Comparison of ENCODE assay signal across 8 cellular contexts in genomic region chr10:690227-691161, GRCh38. TPM values are rescaled to one million over a fixed set of nuclear protein-coding genes. Genes with fewer than 3 reads are reported as not detected.
DNase-seq lines count a peak whose midpoint lies in the region; ATAC-seq and TF ChIP-seq lines count a peak whose summit lies in the region.

No MANE protein-coding gene starts in this region.

- peaks cover 39% of the 10 kb centered on the region for H3K4me1 Mint-ChIP-seq in progenitor cell of endocrine pancreas (ENCODE audit: low read depth)

- H3K9ac ChIP-seq in BLaER1 (peak overlapping the region; percentile 50; the same call in 1 of the 2 replicates), SK-N-SH (peak overlapping the region; percentile 45; the same call in 1 of the 2 replicates)

- POLR2A ChIA-PET in SK-N-SH (lab: Yijun Ruan, JAX) (no interaction called here), PC-9 (lab: Charles Lee; ENCODE audit: unreplicated experiment) (no interaction called here)

- H3K79me2 ChIP-seq in SK-N-SH (ENCODE audit: insufficient read depth) (peaks cover 36% of the 10 kb centered on the region), PC-9 (ENCODE audit: low read depth) (no peaks in the 10 kb centered on the region)

- WGBS in SK-N-SH (ENCODE audit: low lambda C conversion rate), result 83% methylated on average over 37 of the region's 38 CpGs

- H3K27me3 Mint-ChIP-seq in progenitor cell of endocrine pancreas, result no peaks in the 10 kb centered on the region

- no peak overlapping the region for H3K27ac ChIP-seq in BLaER1
- H3K27ac ChIP-seq in SK-N-SH (ENCODE audit: low read depth in 2 of 2, low read length in 1 of 2), result peak overlapping the region; percentile 72 to 77; a peak in 3 of 4 replicates
- no peak overlapping the region for H3K27ac ChIP-seq in PC-9

- peak overlapping the region; percentile 82 for H3K4me3 Mint-ChIP-seq in progenitor cell of endocrine pancreas (ENCODE audit: low read depth)

- DNase-seq in SK-N-SH (no peak), foreskin fibroblast (peak; percentile 28 to 50), progenitor cell of endocrine pancreas (ENCODE audit: low spot score, unreplicated experiment) (no peak), cortex of kidney (lab: John Stamatoyannopoulos, UW) (no peak), PC-9 (no peak), COLO829 (ENCODE audit: low spot score) (no peak)

- H3K4me3 ChIP-seq in BLaER1, result peak overlapping the region; percentile 79
- peak overlapping the region; percentile 52 to 60 for H3K4me3 ChIP-seq in SK-N-SH (ENCODE audit: low read depth in 2 of 2, low read length in 1 of 2)
- peak overlapping the region; percentile 47 to 63 for H3K4me3 ChIP-seq in foreskin fibroblast (ENCODE audit: low read depth in 1 of 2, low read length in 2 of 2)
- no peak overlapping the region for H3K4me3 ChIP-seq in PC-9

- H3K4me2 ChIP-seq in BLaER1 (peak overlapping the region; percentile 78), SK-N-SH (peak overlapping the region; percentile 77), PC-9 (no peak overlapping the region)

- H3K27me3 ChIP-seq in BLaER1, result no peaks in the 10 kb centered on the region
- H3K27me3 ChIP-seq in SK-N-SH (ENCODE audit: insufficient read depth), result no peaks in the 10 kb centered on the region
- no peaks in the 10 kb centered on the region; the same call in 1 of the 2 replicates for H3K27me3 ChIP-seq in PC-9 (ENCODE audit: insufficient read depth, low read depth)

- no peak for TF ChIP-seq CTCF in SK-N-SH (IDR thresholded peaks at IDR 0.05)
- TF ChIP-seq CTCF in foreskin fibroblast (IDR thresholded peaks at IDR 0.05; ENCODE audit: low read depth, low read length), result no peak
- TF ChIP-seq CTCF in progenitor cell of endocrine pancreas (IDR thresholded peaks at IDR 0.05; ENCODE audit: unreplicated experiment), result no peak
- TF ChIP-seq CTCF in PC-9 (conservative IDR thresholded peaks at IDR 0.05), result no peak

- no peak for ATAC-seq in HG02571 (IDR thresholded peaks at IDR 0.05; ENCODE audit: unreplicated experiment)

- no peak for TF ChIP-seq RAD21 in SK-N-SH (IDR thresholded peaks at IDR 0.05; ENCODE audit: low read length)

- no peak for TF ChIP-seq EP300 in SK-N-SH (IDR thresholded peaks at IDR 0.05; ENCODE audit: borderline replicate concordance in 1 of 2, low read depth in 1 of 2, low read length in 1 of 2)

- CTCF ChIA-PET in SK-N-SH (lab: Yijun Ruan, JAX), result interaction anchor here (1.1 to 1.5 kb wide), 3 partner anchors 100 to 180 kb away, joined by 4 to 6 read pairs (median 4); no protein-coding TSS in a partner anchor
- CTCF ChIA-PET in PC-9 (lab: Charles Lee), result no interaction called here

- no peaks in the 10 kb centered on the region for H3K36me3 Mint-ChIP-seq in progenitor cell of endocrine pancreas (ENCODE audit: insufficient read depth)

- intact Hi-C loops in PC-9 (cut with micrococcal nuclease; ENCODE audit: unreplicated experiment), result loop anchor here (5.0 kb wide), 1 partner anchor 178 kb away; no protein-coding TSS in a partner anchor

- peak overlapping the region; percentile 91 for H3K27ac Mint-ChIP-seq in progenitor cell of endocrine pancreas

- no peaks in the 10 kb centered on the region for H3K36me3 ChIP-seq in BLaER1
- no peaks in the 10 kb centered on the region for H3K36me3 ChIP-seq in SK-N-SH (replicated peaks in 1 of 2; ENCODE audit: control insufficient read depth in 1 of 2, insufficient read depth in 2 of 2, low read length in 1 of 2)
- no peaks in the 10 kb centered on the region for H3K36me3 ChIP-seq in PC-9 (ENCODE audit: low read depth)

- BruUV-seq in PC-9 (replicated peaks; lab: Mats Ljungman, UMichigan), result no TSS peak

- peaks cover 35% of the 10 kb centered on the region for H4K20me1 ChIP-seq in BLaER1
- peaks cover 11% of the 10 kb centered on the region for H4K20me1 ChIP-seq in SK-N-SH (ENCODE audit: insufficient read depth)
- no peaks in the 10 kb centered on the region for H4K20me1 ChIP-seq in PC-9 (ENCODE audit: insufficient read depth)

- no peaks in the 10 kb centered on the region for H3K9me3 Mint-ChIP-seq in progenitor cell of endocrine pancreas (ENCODE audit: low read depth)

- H2AFZ ChIP-seq in SK-N-SH (ENCODE audit: low read depth), result peak overlapping the region; percentile 78
- no peak overlapping the region for H2AFZ ChIP-seq in PC-9

- H3K4me1 ChIP-seq in BLaER1 (peaks cover 40% of the 10 kb centered on the region), SK-N-SH (ENCODE audit: control insufficient read depth in 1 of 2, insufficient read depth in 2 of 2, low read depth in 1 of 2, low read length in 1 of 2) (peaks cover 0 to 15% of the 10 kb centered on the region in 2 experiments; a peak in 1 of 4 replicates), PC-9 (replicated peaks; ENCODE audit: insufficient read depth) (no peaks in the 10 kb centered on the region)

- H3F3A ChIP-seq in SK-N-SH (replicated peaks; ENCODE audit: insufficient read depth) (no peaks in the 10 kb centered on the region), PC-9 (ENCODE audit: insufficient read depth, low read depth) (no peaks in the 10 kb centered on the region)

- H3K9me3 ChIP-seq in BLaER1 (no peaks in the 10 kb centered on the region), SK-N-SH (no peaks in the 10 kb centered on the region), PC-9 (ENCODE audit: insufficient read depth, low read depth) (no peaks in the 10 kb centered on the region)

- no peaks in the 10 kb centered on the region for H3K9me2 ChIP-seq in SK-N-SH
- H3K9me2 ChIP-seq in PC-9 (ENCODE audit: insufficient read depth), result no peaks in the 10 kb centered on the region

TF ChIP-seq in SK-N-SH, 30 proteins besides CTCF, POLR2A, EP300 and RAD21:
- TF ChIP-seq SIN3A (IDR thresholded peaks at IDR 0.05; ENCODE audit: borderline replicate concordance, low read depth, low read length), result no peak
- TF ChIP-seq TCF12 (IDR thresholded peaks at IDR 0.05), result no peak
- no peak for TF ChIP-seq MEF2A (IDR thresholded peaks at IDR 0.05; ENCODE audit: borderline replicate concordance, low read depth)
- no peak for TF ChIP-seq FOXJ3 (CRISPR knock-in tag; IDR thresholded peaks at IDR 0.05)
- no peak for TF ChIP-seq FOXM1 (IDR thresholded peaks at IDR 0.05; ENCODE audit: low read depth)
- TF ChIP-seq ELF1 (IDR thresholded peaks at IDR 0.05), result no peak
- TF ChIP-seq EZH2phosphoT487 (IDR thresholded peaks at IDR 0.05; ENCODE audit: borderline replicate concordance, low read depth), result no peak
- no peak for TF ChIP-seq YY1 (IDR thresholded peaks at IDR 0.05; ENCODE audit: low read depth)
- TF ChIP-seq TAF1 (IDR thresholded peaks at IDR 0.05; ENCODE audit: borderline replicate concordance, low read depth, low read length), result no peak
- no peak for TF ChIP-seq PBX3 (IDR thresholded peaks at IDR 0.05)
- no peak for TF ChIP-seq IRF3 (IDR thresholded peaks at IDR 0.05; ENCODE audit: low read depth, low read length)
- no peak for TF ChIP-seq USF2 (IDR thresholded peaks at IDR 0.05; ENCODE audit: borderline replicate concordance, low read depth, low read length)
- TF ChIP-seq JUND (IDR thresholded peaks at IDR 0.05), result no peak
- no peak for TF ChIP-seq NRF1 (IDR thresholded peaks at IDR 0.05; ENCODE audit: low read depth, low read length)

RNA-seq across cellular contexts. Expression of gene DIP2C, which starts 1.0 kb away (rescaled TPM):
- 6.2 and 8.7 TPM in 2 replicates for polyA plus RNA-seq in SK-N-SH (2012; rRNA removed)
- polyA plus RNA-seq in SK-N-SH (2012; cell fraction: cytosol; rRNA removed), result 7.2 and 8.9 TPM in 2 replicates
- polyA plus RNA-seq in SK-N-SH (2012; cell fraction: nucleus; rRNA removed), result 14.0 and 14.5 TPM in 2 replicates
- total RNA-seq in progenitor cell of endocrine pancreas, result 26.3 and 27.2 TPM in 2 replicates
- 0.83 and 1.1 TPM in 2 replicates for total RNA-seq in PC-9 (2021)

Comparison
In these comparisons a context has a peak if more than half of its experiments do, and no peak if none do; other contexts are left out.
1. H3K27ac ChIP-seq: peak in SK-N-SH (2 of 2); none in BLaER1 (single experiment) and PC-9 (single experiment).
2. DNase-seq: peak in foreskin fibroblast (2 of 2); none in SK-N-SH (single experiment), progenitor cell of endocrine pancreas (single experiment), cortex of kidney (single experiment), PC-9 (0 of 2) and COLO829 (single experiment).
3. RNA of gene DIP2C, which starts 1.0 kb away (total RNA-seq): 26.3 to 27.2 TPM in progenitor cell of endocrine pancreas; 0.83 to 1.1 TPM in PC-9; every median in the first group is over 10 times any median in the second.